In genomic region chr15:38666865-38667264, GRCh38 we compare ENCODE assay signal across 19 cellular contexts.
DNase-seq lines count a peak whose midpoint lies in the region; ATAC-seq and TF ChIP-seq lines count a peak whose summit lies in the region.
"Had no signal": no experiment of that assay in that cellular context is flagged by ENCODE, and none has a peak within 500 bp of the region (broad histone marks: within the 10 kb centered on the region; RNA-seq: fewer than 3 reads in every experiment).

No MANE protein-coding gene starts in this region.

- H3K27ac Mint-ChIP-seq in activated T-helper 17 cell treated with anti-CD3 and anti-CD28 coated beads, Interleukin-2, amount 50 U/mL, for 72 hours = peak overlapping the region; percentile 43
- peak overlapping the region; percentile 3 for H3K27ac Mint-ChIP-seq in stimulated activated effector memory CD8-positive, alpha-beta T cell treated with anti-CD3 and anti-CD28 coated beads, Interleukin-12 subunit alpha, Interleukin-12 subunit beta, amount 100 ng/mL, for 72 hours
- H3K27ac Mint-ChIP-seq in WTC11 = no peak overlapping the region

- CTCF ChIA-PET in WTC11 (lab: Charles Lee) = no interaction called here

- DNase-seq in activated T-cell treated with anti-CD3 and anti-CD28 coated beads, Interleukin-2, amount 50 U/mL, for 4 hours = no peak
- DNase-seq in activated T-cell treated with anti-CD3 and anti-CD28 coated beads for 4 hours (no peak), MV-4-11 (lab: John Stamatoyannopoulos, UW) (peak; percentile 8), kidney tubule cell (ENCODE audit: low spot score) (no peak), NCI-H187 (lab: John Stamatoyannopoulos, UW) (no peak), WTC11 (ENCODE audit: low spot score) (no peak)
- no peak for DNase-seq in stimulated activated effector memory CD8-positive, alpha-beta T cell treated with anti-CD3 and anti-CD28 coated beads, Interleukin-12 subunit alpha, Interleukin-12 subunit beta, amount 100 ng/mL, for 72 hours (ENCODE audit: low spot score in 2 of 2)
- DNase-seq: activated CD4-positive, alpha-beta T cell treated with anti-CD3 and anti-CD28 coated beads, Interleukin-2, amount 50 U/mL, for 48 hours; activated effector memory CD4-positive, alpha-beta T cell treated with anti-CD3 and anti-CD28 coated beads, Interleukin-2, amount 50 U/mL, for 16 hours; cerebellar nuclear complex; DMS79; effector CD8-positive, alpha-beta T cell; esophagus squamous epithelium; left colon; NCI-H1694 treated with DMSO at 0.1 percent for 48 hours; NCI-H446 treated with DMSO at 0.1 percent for 48 hours; stimulated activated CD4-positive, alpha-beta T cell treated with anti-CD3 and anti-CD28 coated beads, Interleukin-2, amount 100 ng/mL, for 48 hours had no signal

- no peak for TF ChIP-seq CTCF in WTC11 (IDR thresholded peaks at IDR 0.05)

- H3K9me3 Mint-ChIP-seq in activated T-cell treated with anti-CD3 and anti-CD28 coated beads, Interleukin-2, amount 50 U/mL, for 4 hours = peaks cover 6% of the 10 kb centered on the region
- peaks cover 3% of the 10 kb centered on the region for H3K9me3 Mint-ChIP-seq in activated T-helper 17 cell treated with anti-CD3 and anti-CD28 coated beads, Interleukin-2, amount 50 U/mL, for 72 hours
- H3K9me3 Mint-ChIP-seq in stimulated activated effector memory CD8-positive, alpha-beta T cell treated with anti-CD3 and anti-CD28 coated beads, Interleukin-12 subunit alpha, Interleukin-12 subunit beta, amount 100 ng/mL, for 72 hours = no peaks in the 10 kb centered on the region
- no peaks in the 10 kb centered on the region for H3K9me3 Mint-ChIP-seq in WTC11
- H3K9me3 Mint-ChIP-seq: neural crest cell had no signal

- POLR2A ChIA-PET in WTC11 (lab: Charles Lee) = no interaction called here

- ATAC-seq in activated T-cell treated with anti-CD3 and anti-CD28 coated beads, Interleukin-2, amount 50 U/mL, for 4 hours = no peak
- no peak for ATAC-seq in activated T-helper 17 cell treated with anti-CD3 and anti-CD28 coated beads, Interleukin-2, amount 50 U/mL, for 72 hours (replicated peaks)
- no peak for ATAC-seq in stimulated activated effector memory CD8-positive, alpha-beta T cell treated with anti-CD3 and anti-CD28 coated beads, Interleukin-12 subunit alpha, Interleukin-12 subunit beta, amount 100 ng/mL, for 72 hours
- no peak for ATAC-seq in WTC11
- ATAC-seq: left colon had no signal

- no peaks in the 10 kb centered on the region for H3K36me3 Mint-ChIP-seq in activated T-cell treated with anti-CD3 and anti-CD28 coated beads, Interleukin-2, amount 50 U/mL, for 4 hours (ENCODE audit: insufficient read depth)
- H3K36me3 Mint-ChIP-seq in activated T-helper 17 cell treated with anti-CD3 and anti-CD28 coated beads, Interleukin-2, amount 50 U/mL, for 72 hours (ENCODE audit: low read depth) = no peaks in the 10 kb centered on the region
- H3K36me3 Mint-ChIP-seq in stimulated activated effector memory CD8-positive, alpha-beta T cell treated with anti-CD3 and anti-CD28 coated beads, Interleukin-12 subunit alpha, Interleukin-12 subunit beta, amount 100 ng/mL, for 72 hours = peaks cover 6% of the 10 kb centered on the region
- H3K36me3 Mint-ChIP-seq in WTC11 = no peaks in the 10 kb centered on the region

- H3K27me3 Mint-ChIP-seq in activated T-cell treated with anti-CD3 and anti-CD28 coated beads, Interleukin-2, amount 50 U/mL, for 4 hours (ENCODE audit: low read depth) = no peaks in the 10 kb centered on the region
- H3K27me3 Mint-ChIP-seq in activated T-helper 17 cell treated with anti-CD3 and anti-CD28 coated beads, Interleukin-2, amount 50 U/mL, for 72 hours = no peaks in the 10 kb centered on the region
- no peaks in the 10 kb centered on the region for H3K27me3 Mint-ChIP-seq in WTC11 (ENCODE audit: low read depth)

- H3K4me1 Mint-ChIP-seq in activated T-cell treated with anti-CD3 and anti-CD28 coated beads, Interleukin-2, amount 50 U/mL, for 4 hours (ENCODE audit: low read depth) = peaks cover 86% of the 10 kb centered on the region
- peaks cover 53% of the 10 kb centered on the region for H3K4me1 Mint-ChIP-seq in activated T-helper 17 cell treated with anti-CD3 and anti-CD28 coated beads, Interleukin-2, amount 50 U/mL, for 72 hours
- H3K4me1 Mint-ChIP-seq in stimulated activated effector memory CD8-positive, alpha-beta T cell treated with anti-CD3 and anti-CD28 coated beads, Interleukin-12 subunit alpha, Interleukin-12 subunit beta, amount 100 ng/mL, for 72 hours = peaks cover 58% of the 10 kb centered on the region
- H3K4me1 Mint-ChIP-seq in WTC11 = no peaks in the 10 kb centered on the region

- peak overlapping the region; percentile 3 for H3K4me3 Mint-ChIP-seq in activated T-cell treated with anti-CD3 and anti-CD28 coated beads, Interleukin-2, amount 50 U/mL, for 4 hours
- peak overlapping the region; percentile 60 for H3K4me3 Mint-ChIP-seq in activated T-helper 17 cell treated with anti-CD3 and anti-CD28 coated beads, Interleukin-2, amount 50 U/mL, for 72 hours
- H3K4me3 Mint-ChIP-seq in stimulated activated effector memory CD8-positive, alpha-beta T cell treated with anti-CD3 and anti-CD28 coated beads, Interleukin-12 subunit alpha, Interleukin-12 subunit beta, amount 100 ng/mL, for 72 hours = no peak overlapping the region
- no peak overlapping the region for H3K4me3 Mint-ChIP-seq in WTC11
- H3K4me3 Mint-ChIP-seq: neural crest cell had no signal

TF ChIP-seq in WTC11, 78 proteins besides CTCF, POLR2A, EP300 and RAD21:
- TF ChIP-seq, protein P1, sequence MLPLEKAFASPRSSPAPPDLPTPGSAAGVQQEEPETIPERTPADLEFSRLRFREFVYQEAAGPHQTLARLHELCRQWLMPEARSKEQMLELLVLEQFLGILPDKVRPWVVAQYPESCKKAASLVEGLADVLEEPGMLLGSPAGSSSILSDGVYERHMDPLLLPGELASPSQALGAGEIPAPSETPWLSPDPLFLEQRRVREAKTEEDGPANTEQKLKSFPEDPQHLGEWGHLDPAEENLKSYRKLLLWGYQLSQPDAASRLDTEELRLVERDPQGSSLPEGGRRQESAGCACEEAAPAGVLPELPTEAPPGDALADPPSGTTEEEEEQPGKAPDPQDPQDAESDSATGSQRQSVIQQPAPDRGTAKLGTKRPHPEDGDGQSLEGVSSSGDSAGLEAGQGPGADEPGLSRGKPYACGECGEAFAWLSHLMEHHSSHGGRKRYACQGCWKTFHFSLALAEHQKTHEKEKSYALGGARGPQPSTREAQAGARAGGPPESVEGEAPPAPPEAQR (CRISPR knock-in tag; IDR thresholded peaks at IDR 0.05) = no peak
- no peak for TF ChIP-seq MYBL2 (CRISPR knock-in tag; IDR thresholded peaks at IDR 0.05)
- TF ChIP-seq, protein P2, sequence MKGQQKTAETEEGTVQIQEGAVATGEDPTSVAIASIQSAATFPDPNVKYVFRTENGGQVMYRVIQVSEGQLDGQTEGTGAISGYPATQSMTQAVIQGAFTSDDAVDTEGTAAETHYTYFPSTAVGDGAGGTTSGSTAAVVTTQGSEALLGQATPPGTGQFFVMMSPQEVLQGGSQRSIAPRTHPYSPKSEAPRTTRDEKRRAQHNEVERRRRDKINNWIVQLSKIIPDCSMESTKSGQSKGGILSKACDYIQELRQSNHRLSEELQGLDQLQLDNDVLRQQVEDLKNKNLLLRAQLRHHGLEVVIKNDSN (CRISPR knock-in tag; IDR thresholded peaks at IDR 0.05) = no peak

Comparison
In these comparisons a context has a peak if more than half of its experiments do, and no peak if none do; other contexts are left out.
1. H3K4me3 Mint-ChIP-seq: peak in activated T-cell treated with anti-CD3 and anti-CD28 coated beads, Interleukin-2, amount 50 U/mL, for 4 hours (single experiment) and activated T-helper 17 cell treated with anti-CD3 and anti-CD28 coated beads, Interleukin-2, amount 50 U/mL, for 72 hours (single experiment); none in stimulated activated effector memory CD8-positive, alpha-beta T cell treated with anti-CD3 and anti-CD28 coated beads, Interleukin-12 subunit alpha, Interleukin-12 subunit beta, amount 100 ng/mL, for 72 hours (single experiment) and WTC11 (single experiment).